35 cellular contexts compared by ENCODE assay signal in the genomic region with DNA sequence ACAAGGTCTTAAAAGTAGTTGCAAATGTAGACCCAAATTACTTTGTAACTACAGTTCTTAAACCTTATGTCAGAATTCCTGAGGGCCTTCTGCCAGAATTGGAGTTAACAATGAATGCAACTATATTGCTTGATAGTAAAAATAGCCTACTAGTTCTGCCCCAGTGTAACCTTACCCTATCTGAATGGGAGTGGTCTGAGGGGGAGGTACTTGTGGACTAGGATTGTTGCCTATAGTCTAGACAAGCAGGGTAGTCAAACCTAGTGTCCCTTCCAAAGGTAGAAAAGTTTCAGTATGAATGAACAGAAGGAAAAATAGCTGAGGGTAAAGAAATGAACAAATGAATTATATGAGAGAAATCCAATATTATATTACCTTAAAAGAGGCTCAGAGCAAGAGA.
"Had no signal": no experiment of that assay in that cellular context is flagged by ENCODE, and none has a peak within 500 bp of the region (broad histone marks: within the 10 kb centered on the region; RNA-seq: fewer than 3 reads in every experiment).

No MANE protein-coding gene starts in this region.

- H3K9me3 ChIP-seq: adrenal gland, body of pancreas, esophagus muscularis mucosa, gastrocnemius medialis had no signal

- H3K27me3 Mint-ChIP-seq: activated B cell treated with CpG ODN at 0.5 μM for 24 hours; activated CD4-positive, alpha-beta memory T cell treated with anti-CD3 and anti-CD28 coated beads for 36 hours; activated CD4-positive, alpha-beta T cell treated with anti-CD3 and anti-CD28 coated beads for 36 hours; activated CD4-positive, alpha-beta T cell treated with anti-CD3 and anti-CD28 coated beads, Interleukin-2, amount 10 ng/mL, durations not matched to agents 24 days and 14 days; activated CD8-positive, alpha-beta memory T cell treated with anti-CD3 and anti-CD28 coated beads, Interleukin-2, amount 10 ng/mL, durations not matched to agents 7 days and 5 days; activated naive CD4-positive, alpha-beta T cell treated with anti-CD3 and anti-CD28 coated beads, Interleukin-2, amount 50 U/mL, for 24 hours; activated naive CD8-positive, alpha-beta T cell treated with anti-CD3 and anti-CD28 coated beads for 36 hours; activated naive CD8-positive, alpha-beta T cell treated with anti-CD3 and anti-CD28 coated beads, Interleukin-2, amount 50 U/mL, for 24 hours; effector memory CD8-positive, alpha-beta T cell; T-cell; T-helper 17 cell had no signal

- H3K27ac ChIP-seq: adrenal gland, body of pancreas, esophagus muscularis mucosa, foreskin keratinocyte, gastrocnemius medialis had no signal

- H3K27ac Mint-ChIP-seq: activated B cell treated with CpG ODN at 0.5 μM for 24 hours; activated CD4-positive, alpha-beta memory T cell treated with anti-CD3 and anti-CD28 coated beads for 36 hours; activated CD4-positive, alpha-beta T cell treated with anti-CD3 and anti-CD28 coated beads for 36 hours; activated CD4-positive, alpha-beta T cell treated with anti-CD3 and anti-CD28 coated beads, Interleukin-2, amount 10 ng/mL, durations not matched to agents 24 days and 14 days; activated CD8-positive, alpha-beta memory T cell treated with anti-CD3 and anti-CD28 coated beads, Interleukin-2, amount 10 ng/mL, durations not matched to agents 7 days and 5 days; activated CD8-positive, alpha-beta T cell treated with anti-CD3 and anti-CD28 coated beads, Interleukin-2, amount 10 ng/mL, durations not matched to agents 7 days and 5 days; activated naive CD4-positive, alpha-beta T cell treated with anti-CD3 and anti-CD28 coated beads for 36 hours; activated naive CD4-positive, alpha-beta T cell treated with anti-CD3 and anti-CD28 coated beads, Interleukin-2, amount 50 U/mL, for 24 hours; activated naive CD8-positive, alpha-beta T cell treated with anti-CD3 and anti-CD28 coated beads for 36 hours; activated naive CD8-positive, alpha-beta T cell treated with anti-CD3 and anti-CD28 coated beads, Interleukin-2, amount 50 U/mL, for 24 hours; activated T-helper 1 cell treated with anti-CD3 and anti-CD28 coated beads, Interleukin-12 subunit alpha, Interleukin-12 subunit beta, Interleukin-2, Interleukin-4 antibody, amounts not matched to agents 30 ng/mL and 10 ng/mL and 1 ng/mL, durations not matched to agents 14 hours and 24 hours and 36 hours; activated T-helper 2 cell treated with anti-CD3 and anti-CD28 coated beads, Interferon-gamma antibody, Interleukin-2, Interleukin-4, amounts not matched to agents 10 μg/mL and 5 μg/mL and 100 μg/mL, durations not matched to agents 14 hours and 24 hours and 36 hours; T-cell; T-helper 17 cell; T-helper 2 cell treated with Interferon-gamma antibody and Interleukin-4, amounts not matched to agents 5 μg/mL and 100 μg/mL, for 36 hours had no signal

- H3K4me3 Mint-ChIP-seq: activated B cell treated with CpG ODN at 0.5 μM for 24 hours; activated CD4-positive, alpha-beta memory T cell treated with anti-CD3 and anti-CD28 coated beads for 36 hours; activated CD4-positive, alpha-beta T cell treated with anti-CD3 and anti-CD28 coated beads for 36 hours; activated CD4-positive, alpha-beta T cell treated with anti-CD3 and anti-CD28 coated beads, Interleukin-2, amount 10 ng/mL, durations not matched to agents 24 days and 14 days; activated CD8-positive, alpha-beta memory T cell treated with anti-CD3 and anti-CD28 coated beads, Interleukin-2, amount 10 ng/mL, durations not matched to agents 7 days and 5 days; activated CD8-positive, alpha-beta T cell treated with anti-CD3 and anti-CD28 coated beads, Interleukin-2, amount 10 ng/mL, durations not matched to agents 7 days and 5 days; activated naive CD4-positive, alpha-beta T cell treated with anti-CD3 and anti-CD28 coated beads for 36 hours; activated naive CD4-positive, alpha-beta T cell treated with anti-CD3 and anti-CD28 coated beads, Interleukin-2, amount 50 U/mL, for 24 hours; activated naive CD8-positive, alpha-beta T cell treated with anti-CD3 and anti-CD28 coated beads for 36 hours; activated naive CD8-positive, alpha-beta T cell treated with anti-CD3 and anti-CD28 coated beads, Interleukin-2, amount 50 U/mL, for 24 hours; activated T-helper 1 cell treated with anti-CD3 and anti-CD28 coated beads, Interleukin-12 subunit alpha, Interleukin-12 subunit beta, Interleukin-2, Interleukin-4 antibody, amounts not matched to agents 30 ng/mL and 10 ng/mL and 1 ng/mL, durations not matched to agents 14 hours and 24 hours and 36 hours; effector memory CD8-positive, alpha-beta T cell; T-cell; T-helper 2 cell treated with Interferon-gamma antibody and Interleukin-4, amounts not matched to agents 5 μg/mL and 100 μg/mL, for 36 hours had no signal

- H3K4me1 ChIP-seq: adrenal gland, body of pancreas, foreskin keratinocyte, gastrocnemius medialis had no signal

- H3K4me1 Mint-ChIP-seq: activated CD4-positive, alpha-beta T cell treated with anti-CD3 and anti-CD28 coated beads for 36 hours; activated CD4-positive, alpha-beta T cell treated with anti-CD3 and anti-CD28 coated beads, Interleukin-2, amount 10 ng/mL, durations not matched to agents 24 days and 14 days; activated CD8-positive, alpha-beta memory T cell treated with anti-CD3 and anti-CD28 coated beads, Interleukin-2, amount 10 ng/mL, durations not matched to agents 7 days and 5 days; activated naive CD4-positive, alpha-beta T cell treated with anti-CD3 and anti-CD28 coated beads, Interleukin-2, amount 50 U/mL, for 24 hours; activated naive CD8-positive, alpha-beta T cell treated with anti-CD3 and anti-CD28 coated beads for 36 hours; T-cell; T-helper 17 cell had no signal

- H3K9me3 Mint-ChIP-seq: activated B cell treated with CpG ODN at 0.5 μM for 24 hours; activated CD4-positive, alpha-beta memory T cell treated with anti-CD3 and anti-CD28 coated beads for 36 hours; activated CD4-positive, alpha-beta T cell treated with anti-CD3 and anti-CD28 coated beads, Interleukin-2, amount 10 ng/mL, durations not matched to agents 24 days and 14 days; activated naive CD4-positive, alpha-beta T cell treated with anti-CD3 and anti-CD28 coated beads for 36 hours; activated naive CD4-positive, alpha-beta T cell treated with anti-CD3 and anti-CD28 coated beads, Interleukin-2, amount 50 U/mL, for 24 hours; activated naive CD8-positive, alpha-beta T cell treated with anti-CD3 and anti-CD28 coated beads for 36 hours; activated naive CD8-positive, alpha-beta T cell treated with anti-CD3 and anti-CD28 coated beads, Interleukin-2, amount 50 U/mL, for 24 hours; activated T-helper 1 cell treated with anti-CD3 and anti-CD28 coated beads, Interleukin-12 subunit alpha, Interleukin-12 subunit beta, Interleukin-2, Interleukin-4 antibody, amounts not matched to agents 30 ng/mL and 10 ng/mL and 1 ng/mL, durations not matched to agents 14 hours and 24 hours and 36 hours; activated T-helper 2 cell treated with anti-CD3 and anti-CD28 coated beads, Interferon-gamma antibody, Interleukin-2, Interleukin-4, amounts not matched to agents 10 μg/mL and 5 μg/mL and 100 μg/mL, durations not matched to agents 14 hours and 24 hours and 36 hours; effector memory CD8-positive, alpha-beta T cell; T-helper 2 cell treated with Interferon-gamma antibody and Interleukin-4, amounts not matched to agents 5 μg/mL and 100 μg/mL, for 36 hours had no signal

- ATAC-seq: activated CD4-positive, alpha-beta T cell treated with anti-CD3 and anti-CD28 coated beads for 36 hours; activated CD8-positive, alpha-beta memory T cell treated with anti-CD3 and anti-CD28 coated beads, Interleukin-2, amount 10 ng/mL, durations not matched to agents 7 days and 5 days; activated CD8-positive, alpha-beta T cell treated with anti-CD3 and anti-CD28 coated beads, Interleukin-2, amount 10 ng/mL, durations not matched to agents 7 days and 5 days; activated naive CD8-positive, alpha-beta T cell treated with anti-CD3 and anti-CD28 coated beads, Interleukin-2, amount 50 U/mL, for 24 hours; body of pancreas; effector memory CD8-positive, alpha-beta T cell; foreskin keratinocyte; gastrocnemius medialis; T-cell; T-helper 17 cell had no signal

- H3K27me3 ChIP-seq: adrenal gland, body of pancreas, esophagus muscularis mucosa, foreskin keratinocyte, gastrocnemius medialis had no signal

- DNase-seq: activated B cell treated with CpG ODN at 0.5 μM for 24 hours; activated CD4-positive, alpha-beta memory T cell treated with anti-CD3 and anti-CD28 coated beads for 36 hours; activated CD4-positive, alpha-beta T cell treated with anti-CD3 and anti-CD28 coated beads for 36 hours; activated CD4-positive, alpha-beta T cell treated with anti-CD3 and anti-CD28 coated beads, Interleukin-2, amount 10 ng/mL, durations not matched to agents 24 days and 14 days; activated CD4-positive, CD25-positive, alpha-beta regulatory T cell treated with anti-CD3 and anti-CD28 coated beads, Interleukin-2, amount 50 U/mL, for 72 hours; activated CD8-positive, alpha-beta memory T cell treated with anti-CD3 and anti-CD28 coated beads, Interleukin-2, amount 10 ng/mL, durations not matched to agents 7 days and 5 days; activated CD8-positive, alpha-beta memory T cell treated with anti-CD3 and anti-CD28 coated beads, Interleukin-2, amount 50 U/mL, for 4 hours; activated CD8-positive, alpha-beta T cell treated with anti-CD3 and anti-CD28 coated beads, Interleukin-2, amount 10 ng/mL, durations not matched to agents 7 days and 5 days; activated effector memory CD4-positive, alpha-beta T cell treated with anti-CD3 and anti-CD28 coated beads, Interleukin-2, amount 50 U/mL, for 16 hours; activated naive CD4-positive, alpha-beta T cell treated with anti-CD3 and anti-CD28 coated beads for 36 hours; activated naive CD8-positive, alpha-beta T cell treated with anti-CD3 and anti-CD28 coated beads for 36 hours; activated naive CD8-positive, alpha-beta T cell treated with anti-CD3 and anti-CD28 coated beads, Interleukin-2, amount 50 U/mL, for 24 hours; activated T-cell treated with anti-CD3 and anti-CD28 coated beads, Interleukin-2, amount 50 U/mL, for 1 hour; activated T-cell treated with anti-CD3 and anti-CD28 coated beads, Interleukin-2, amount 50 U/mL, for 48 hours; adrenal gland; amygdala; aorta; body of pancreas; caudate nucleus; cortex of kidney; dermis blood vessel endothelial cell; effector CD4-positive, alpha-beta T cell; effector memory CD8-positive, alpha-beta T cell; erythroblast; foreskin keratinocyte; gastrocnemius medialis; SW 1271; T-cell; T-helper 17 cell; T1000 had no signal

- H3K36me3 ChIP-seq: esophagus muscularis mucosa, gastrocnemius medialis had no signal

- H3K4me3 ChIP-seq: adrenal gland, body of pancreas, esophagus muscularis mucosa, gastrocnemius medialis had no signal

- H3K36me3 Mint-ChIP-seq: activated CD4-positive, alpha-beta memory T cell treated with anti-CD3 and anti-CD28 coated beads for 36 hours; activated CD8-positive, alpha-beta memory T cell treated with anti-CD3 and anti-CD28 coated beads, Interleukin-2, amount 10 ng/mL, durations not matched to agents 7 days and 5 days had no signal
